22 cellular contexts compared by ENCODE assay signal in the genomic region with DNA sequence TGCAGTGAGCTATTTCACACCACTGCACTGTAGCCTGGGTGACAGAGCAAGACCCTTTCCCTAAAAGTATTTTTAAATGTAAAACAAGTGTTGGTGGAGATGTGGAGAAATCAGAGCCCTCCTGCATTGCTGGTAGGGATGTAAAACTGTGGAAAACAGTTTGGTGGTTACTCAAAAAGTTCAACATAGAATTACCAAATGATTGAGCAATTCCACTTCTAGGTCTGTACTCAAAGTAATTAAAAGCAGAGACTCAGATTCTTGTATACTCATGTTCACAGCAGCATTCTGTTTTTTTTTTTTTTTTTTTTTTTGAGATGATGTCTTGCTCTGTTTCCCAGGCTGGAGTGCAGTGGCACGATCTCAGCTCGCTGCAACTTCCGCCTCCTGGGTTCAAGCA.
DNase-seq lines count a peak whose midpoint lies in the region; TF ChIP-seq lines count a peak whose summit lies in the region.
"Had no signal": no experiment of that assay in that cellular context is flagged by ENCODE, and none has a peak within 500 bp of the region (broad histone marks: within the 10 kb centered on the region; RNA-seq: fewer than 3 reads in every experiment).

No MANE protein-coding gene starts in this region.

- no peak overlapping the region for H2BK12ac ChIP-seq in H9 (ENCODE audit: insufficient read length, low read depth, low read length)
- H2BK12ac ChIP-seq in mesenchymal stem cell (ENCODE audit: low read length in 2 of 2): no peak overlapping the region

- TF ChIP-seq CTCF in BJ (IDR thresholded peaks at IDR 0.05; ENCODE audit: insufficient read depth, low read depth, low read length): no peak
- no peak for TF ChIP-seq CTCF in H9 (conservative IDR thresholded peaks at IDR 0.05)

- H2AFZ ChIP-seq in H9 (ENCODE audit: low read length): no peak overlapping the region
- H2AFZ ChIP-seq in mesenchymal stem cell (ENCODE audit: low read depth, low read length): no peak overlapping the region
- H2AFZ ChIP-seq: neural progenitor cell had no signal

- H3K18ac ChIP-seq in H9 (ENCODE audit: insufficient read length, low read depth, low read length): no peak overlapping the region
- H3K18ac ChIP-seq in mesenchymal stem cell (ENCODE audit: low read depth in 1 of 2, low read length in 2 of 2): no peak overlapping the region

- H4K20me1 ChIP-seq in H9 (ENCODE audit: control insufficient read depth, insufficient read depth, insufficient read length): no peaks in the 10 kb centered on the region

- no peaks in the 10 kb centered on the region for H3K23me2 ChIP-seq in H9 (ENCODE audit: insufficient read length, low read depth, low read length, poor library complexity, severe bottlenecking)

- no peaks in the 10 kb centered on the region for H3K27me3 ChIP-seq in BJ (ENCODE audit: control insufficient read depth, insufficient read depth, low read length)
- no peaks in the 10 kb centered on the region for H3K27me3 ChIP-seq in H9 (ENCODE audit: insufficient read depth, low read length)
- H3K27me3 ChIP-seq in adipocyte (replicated peaks; ENCODE audit: control insufficient read depth, insufficient read depth, low read length): no peaks in the 10 kb centered on the region
- H3K27me3 ChIP-seq in mesenchymal stem cell (ENCODE audit: control insufficient read depth in 1 of 2, insufficient read depth in 1 of 2, low read length in 2 of 2): no peaks in the 10 kb centered on the region
- H3K27me3 ChIP-seq: ascending aorta, neural progenitor cell had no signal

- peaks cover 3 to 6% of the 10 kb centered on the region in 2 experiments; a peak in 4 of 5 replicates for H3K9me3 Mint-ChIP-seq in H9

- H2BK120ac ChIP-seq in H9 (ENCODE audit: low read depth, low read length, poor library complexity, severe bottlenecking) (no peak overlapping the region), mesenchymal stem cell (ENCODE audit: low read depth, low read length) (no peak overlapping the region)

- H3K4me1 ChIP-seq in H9 (ENCODE audit: insufficient read depth, low read length) (peaks cover 28% of the 10 kb centered on the region), adipocyte (ENCODE audit: control insufficient read depth, insufficient read depth, low read length) (peaks cover 37% of the 10 kb centered on the region), mesenchymal stem cell (ENCODE audit: control insufficient read depth, insufficient read depth, low read depth, low read length) (peaks cover 2% of the 10 kb centered on the region)
- H3K4me1 ChIP-seq: ascending aorta, Caco-2 had no signal

- H2BK5ac ChIP-seq in H9 (ENCODE audit: insufficient read length, low read length): no peak overlapping the region
- H2BK5ac ChIP-seq in mesenchymal stem cell (ENCODE audit: low read depth, low read length, poor library complexity, severe bottlenecking): no peak overlapping the region

- H2BK15ac ChIP-seq in H9 (ENCODE audit: low read depth, low read length): no peak overlapping the region
- H2BK15ac ChIP-seq in mesenchymal stem cell (ENCODE audit: low read depth, poor library complexity, severe bottlenecking): no peak overlapping the region

- H2AK5ac ChIP-seq in H9 (ENCODE audit: insufficient read length, low read length): no peak overlapping the region
- H2AK5ac ChIP-seq in mesenchymal stem cell (ENCODE audit: low read length, severe bottlenecking): no peak overlapping the region

- H3K4ac ChIP-seq in H9 (ENCODE audit: low read depth, low read length) (no peak overlapping the region), mesenchymal stem cell (ENCODE audit: low read depth in 1 of 2, low read length in 2 of 2) (no peak overlapping the region)

- no peak overlapping the region for H3K9ac ChIP-seq in H9 (ENCODE audit: extremely low read depth, insufficient read length, low read length)
- H3K9ac ChIP-seq in adipocyte (ENCODE audit: low read length): no peak overlapping the region
- H3K9ac ChIP-seq in mesenchymal stem cell (ENCODE audit: low read length): no peak overlapping the region
- H3K9ac ChIP-seq: neural progenitor cell had no signal

- no peak overlapping the region for H3K4me3 ChIP-seq in BJ (ENCODE audit: low read depth, low read length)
- no peak overlapping the region for H3K4me3 ChIP-seq in adipocyte (ENCODE audit: low read length)
- H3K4me3 ChIP-seq in mesenchymal stem cell (ENCODE audit: insufficient read depth in 1 of 2, low read depth in 1 of 2, low read length in 2 of 2): no peak overlapping the region
- H3K4me3 ChIP-seq: ascending aorta, lower lobe of right lung, neural progenitor cell had no signal

- peaks cover 59 to 60% of the 10 kb centered on the region in 2 experiments for H3K4me1 Mint-ChIP-seq in H9

- no peak overlapping the region for H4K5ac ChIP-seq in H9 (ENCODE audit: insufficient read length, low read depth, low read length)

- no peak overlapping the region for H3T11ph ChIP-seq in H9 (ENCODE audit: low read length)

- H4K8ac ChIP-seq in H9 (replicated peaks; ENCODE audit: insufficient read length, low read depth, low read length) (no peak overlapping the region), mesenchymal stem cell (ENCODE audit: low read length) (no peak overlapping the region)

- H3K79me1 ChIP-seq in H9 (ENCODE audit: insufficient read depth, low read depth, low read length, poor library complexity, severe bottlenecking) (no peaks in the 10 kb centered on the region), mesenchymal stem cell (replicated peaks; ENCODE audit: low read length, poor library complexity, severe bottlenecking) (peaks cover 6% of the 10 kb centered on the region)

- peaks cover 0 to 10% (median 9%) of the 10 kb centered on the region in 3 experiments; a peak in 5 of 7 replicates for H3K36me3 Mint-ChIP-seq in H9 (ENCODE audit: insufficient read depth in 1 of 3, low read depth in 3 of 3)

- WGBS in H9 (ENCODE audit: extremely low coverage, insufficient read length, low lambda C conversion rate): no CpG with 5 or more reads among the region's 3 CpGs
- WGBS in mesenchymal stem cell: 100% methylated on average over 2 of the region's 3 CpGs

- no peaks in the 10 kb centered on the region for H3K27me3 Mint-ChIP-seq in H9 (ENCODE audit: low read depth)
- H3K27me3 Mint-ChIP-seq: progenitor cell of endocrine pancreas had no signal

- H4K91ac ChIP-seq in H9 (ENCODE audit: insufficient read length, low read depth, low read length) (no peak overlapping the region), mesenchymal stem cell (ENCODE audit: low read length) (no peak overlapping the region)

- H2BK20ac ChIP-seq in H9 (ENCODE audit: low read depth, low read length, poor library complexity, severe bottlenecking): no peak overlapping the region

- no peak overlapping the region for H3K4me3 Mint-ChIP-seq in H9
- H3K4me3 Mint-ChIP-seq: neural progenitor cell had no signal

- no peaks in the 10 kb centered on the region for H3K36me3 ChIP-seq in BJ (ENCODE audit: control insufficient read depth, insufficient read depth, low read length)
- H3K36me3 ChIP-seq in adipocyte (ENCODE audit: control insufficient read depth, insufficient read depth, low read length, severe bottlenecking): no peaks in the 10 kb centered on the region
- no peaks in the 10 kb centered on the region for H3K36me3 ChIP-seq in mesenchymal stem cell (ENCODE audit: control insufficient read depth in 1 of 2, insufficient read depth in 2 of 2, low read depth in 1 of 2, low read length in 2 of 2)
- H3K36me3 ChIP-seq: ascending aorta, lower lobe of right lung, neural progenitor cell had no signal

- H3K27ac Mint-ChIP-seq in H9: no peak overlapping the region
- H3K27ac Mint-ChIP-seq: neural progenitor cell had no signal

- H3K27ac ChIP-seq in H9 (ENCODE audit: insufficient read length, low read depth, low read length) (no peak overlapping the region), mesenchymal stem cell (ENCODE audit: low read length, poor library complexity, severe bottlenecking) (no peak overlapping the region)
- H3K27ac ChIP-seq: ascending aorta, lower lobe of right lung had no signal

- no peak overlapping the region for H3K4me2 ChIP-seq in H9 (ENCODE audit: insufficient read depth, insufficient read length, low read length)
- no peak overlapping the region for H3K4me2 ChIP-seq in mesenchymal stem cell (ENCODE audit: low read length, poor library complexity, severe bottlenecking)
- H3K4me2 ChIP-seq: neural progenitor cell had no signal

- H3K9me3 ChIP-seq in H9 (ENCODE audit: control insufficient read depth, low read depth, low read length) (no peaks in the 10 kb centered on the region), adipocyte (ENCODE audit: control insufficient read depth, low read length) (peaks cover 6% of the 10 kb centered on the region), mesenchymal stem cell (ENCODE audit: control insufficient read depth, low read length) (no peaks in the 10 kb centered on the region)
- H3K9me3 ChIP-seq: ascending aorta, Caco-2, lower lobe of right lung had no signal

- peaks cover 3% of the 10 kb centered on the region; the same call in 1 of the 2 replicates for H3K79me2 ChIP-seq in H9 (ENCODE audit: insufficient read depth, low read length)

- POLR2A ChIA-PET in BJ (lab: Charles Lee): no interaction called here

- DNase-seq in BJ (ENCODE audit: low read depth): peak; percentile 66
- DNase-seq in H9: peak; percentile 17
- peak; percentile 94 for DNase-seq in adipocyte (ENCODE audit: low read depth)
- DNase-seq in mesenchymal stem cell: peak; percentile 36
- no peak for DNase-seq in NCI-H1694 (lab: John Stamatoyannopoulos, UW)
- DNase-seq in effector CD4-positive, alpha-beta T cell: no peak
- no peak for DNase-seq in NCI-H1105 (lab: John Stamatoyannopoulos, UW)
- DNase-seq in DMS 273 treated with DMSO at 0.1 percent for 48 hours (lab: John Stamatoyannopoulos, UW): no peak
- DNase-seq: activated naive CD4-positive, alpha-beta T cell treated with anti-CD3 and anti-CD28 coated beads, Interleukin-2, amount 50 U/mL, for 16 hours; activated T-cell treated with anti-CD3 and anti-CD28 coated beads, Interleukin-2, amount 50 U/mL, for 48 hours; Caco-2; caudate nucleus; dermis blood vessel endothelial cell; DND-41; lower lobe of right lung; NCI-H1436 treated with DMSO at 0.1 percent for 48 hours; NCI-H510A; stimulated activated CD8-positive, alpha-beta memory T cell treated with anti-CD3 and anti-CD28 coated beads, Interleukin-4, amount 100 ng/mL, for 48 hours; substantia nigra had no signal

- no peak overlapping the region for H3K56ac ChIP-seq in H9 (ENCODE audit: insufficient read length, low read depth, low read length)

- CTCF ChIA-PET in BJ (lab: Yijun Ruan, JAX): no interaction called here

- H3K14ac ChIP-seq in H9 (ENCODE audit: insufficient read depth, low read length) (no peak overlapping the region), mesenchymal stem cell (ENCODE audit: low read length in 2 of 2) (no peak overlapping the region)

- H3K23ac ChIP-seq in H9 (ENCODE audit: insufficient read length, low read depth, low read length) (no peak overlapping the region), mesenchymal stem cell (ENCODE audit: low read length in 2 of 2) (no peak overlapping the region)

Comparison
In these comparisons a context has a peak if more than half of its experiments do, and no peak if none do; other contexts are left out.
1. DNase-seq: peak in BJ (single experiment), H9 (single experiment), adipocyte (single experiment) and mesenchymal stem cell (single experiment); none in NCI-H1694 (single experiment), effector CD4-positive, alpha-beta T cell (single experiment), NCI-H1105 (single experiment) and DMS 273 treated with DMSO at 0.1 percent for 48 hours (single experiment).